In the genomic region with DNA sequence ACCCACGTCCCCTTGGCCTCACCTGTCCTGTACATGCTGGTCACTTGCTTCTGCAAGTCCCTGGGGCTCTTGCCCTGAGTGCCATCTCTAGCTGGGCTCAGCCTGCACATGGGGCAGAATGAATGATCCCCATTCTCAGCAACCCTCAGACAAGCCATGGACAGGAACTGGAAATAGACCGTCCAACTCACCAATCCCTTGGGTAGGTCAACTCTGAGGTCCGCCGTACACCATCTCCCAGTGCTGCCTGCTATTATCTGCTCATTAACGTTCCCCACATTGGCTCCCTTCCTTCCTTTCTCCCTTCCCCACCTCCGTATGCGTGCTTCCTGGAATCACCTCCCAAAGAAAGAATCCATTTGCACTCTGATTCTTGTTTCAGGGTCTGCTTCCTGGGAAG, we compare ENCODE assay signal across 22 cellular contexts.
"Had no signal": no experiment of that assay in that cellular context is flagged by ENCODE, and none has a peak within 500 bp of the region (broad histone marks: within the 10 kb centered on the region; RNA-seq: fewer than 3 reads in every experiment).

No MANE protein-coding gene starts in this region.

- H3K4me1 ChIP-seq: SJSA1 had no signal

- H3K27ac ChIP-seq: KMS-11, SJSA1, SK-N-MC had no signal

- H3K36me3 ChIP-seq: SJSA1 had no signal

- H3K4me2 ChIP-seq: KMS-11 had no signal

- ATAC-seq: HepG2, Panc1, PC-3 had no signal

- H3K9me3 ChIP-seq: SJSA1 had no signal

- H3K4me3 ChIP-seq: SJSA1, SK-N-MC had no signal

- DNase-seq: IMR-90, Kasumi-1, MM.1S, NCI-H1092 treated with DMSO at 0.1 percent for 48 hours, NCI-H1436, NCI-H187, NCI-H2029, NCI-H2081 treated with DMSO at 0.1 percent for 48 hours, NCI-H2171, NCI-H226, NCI-H446, NCI-H510A, NCI-H524 treated with DMSO at 0.1 percent for 48 hours, NCI-H69, NCI-H774, PC-3, SIG-M5 had no signal

- H3K9ac ChIP-seq: KMS-11 had no signal
